In genomic region chr1:17032741-17033140, GRCh38 we compare ENCODE assay signal across 16 cellular contexts. TPM values are rescaled to one million over a fixed set of nuclear protein-coding genes. Genes with fewer than 3 reads are reported as not detected.
DNase-seq lines count a peak whose midpoint lies in the region; TF ChIP-seq lines count a peak whose summit lies in the region.
"Had no signal": no experiment of that assay in that cellular context is flagged by ENCODE, and none has a peak within 500 bp of the region (broad histone marks: within the 10 kb centered on the region; RNA-seq: fewer than 3 reads in every experiment).

No MANE protein-coding gene starts in this region.

- H3K4me1 Mint-ChIP-seq in activated T-cell treated with anti-CD3 and anti-CD28 coated beads, Interleukin-2, amount 50 U/mL, for 24 hours (ENCODE audit: low read depth) = no peaks in the 10 kb centered on the region

- H3K27me3 Mint-ChIP-seq in activated T-cell treated with anti-CD3 and anti-CD28 coated beads, Interleukin-2, amount 50 U/mL, for 24 hours = no peaks in the 10 kb centered on the region
- H3K27me3 Mint-ChIP-seq: CD4-positive, alpha-beta T cell had no signal

- no peak overlapping the region for H3K27ac Mint-ChIP-seq in activated T-cell treated with anti-CD3 and anti-CD28 coated beads, Interleukin-2, amount 50 U/mL, for 24 hours
- H3K27ac Mint-ChIP-seq: CD4-positive, alpha-beta T cell had no signal

- H3K4me3 ChIP-seq in AG04450 (ENCODE audit: low read depth, low read length) (no peak overlapping the region), choroid plexus epithelial cell (ENCODE audit: low read depth, low read length) (no peak overlapping the region), fibroblast of villous mesenchyme (ENCODE audit: low read depth, low read length) (no peak overlapping the region)
- H3K4me3 ChIP-seq: GM12878, GM23248, K562 had no signal

- DNase-seq in AG04450 (ENCODE audit: low read depth, low spot score) (no peak), AG20443 (ENCODE audit: low spot score) (peak; percentile 10), choroid plexus epithelial cell (ENCODE audit: low read depth) (peak; percentile 32), fibroblast of villous mesenchyme (ENCODE audit: low read depth) (peak; percentile 31), AML-193 (lab: John Stamatoyannopoulos, UW) (no peak), amygdala (lab: John Stamatoyannopoulos, UW) (no peak)
- DNase-seq in activated T-cell treated with anti-CD3 and anti-CD28 coated beads, Interleukin-2, amount 50 U/mL, for 24 hours = no peak
- DNase-seq: ACHN; C1 segment of cervical spinal cord; Calu3; CD4-positive, alpha-beta T cell; DMS 273 treated with DMSO at 0.1 percent for 48 hours; GM23248 had no signal

- CTCF ChIA-PET in AG04450 (lab: Charles Lee) = interaction anchor here (1.9 to 2.0 kb wide), 2 partner anchors 13 to 81 kb away, joined by 7 to 14 read pairs; no protein-coding TSS in a partner anchor

- peaks cover 81% of the 10 kb centered on the region for H3K36me3 Mint-ChIP-seq in activated T-cell treated with anti-CD3 and anti-CD28 coated beads, Interleukin-2, amount 50 U/mL, for 24 hours (ENCODE audit: low read depth)

- no peaks in the 10 kb centered on the region for H3K9me3 ChIP-seq in AG04450 (ENCODE audit: control insufficient read depth, insufficient read depth, low read length)

- H3K9me3 Mint-ChIP-seq in activated T-cell treated with anti-CD3 and anti-CD28 coated beads, Interleukin-2, amount 50 U/mL, for 24 hours = no peaks in the 10 kb centered on the region
- H3K9me3 Mint-ChIP-seq: CD4-positive, alpha-beta T cell had no signal

- H3K27ac ChIP-seq in AG04450 (ENCODE audit: low read depth, low read length) = peak overlapping the region; percentile 24
- H3K27ac ChIP-seq: GM23248 had no signal

- POLR2A ChIA-PET in AG04450 (lab: Yijun Ruan, JAX) = no interaction called here

- H3K27me3 ChIP-seq in AG04450 (ENCODE audit: control insufficient read depth, insufficient read depth, low read length) = no peaks in the 10 kb centered on the region

- no peak overlapping the region for H3K4me3 Mint-ChIP-seq in activated T-cell treated with anti-CD3 and anti-CD28 coated beads, Interleukin-2, amount 50 U/mL, for 24 hours
- H3K4me3 Mint-ChIP-seq: CD4-positive, alpha-beta T cell had no signal

- TF ChIP-seq CTCF in AG04450 (IDR thresholded peaks at IDR 0.05; ENCODE audit: low read depth, low read length) (no peak), choroid plexus epithelial cell (conservative IDR thresholded peaks at IDR 0.05; ENCODE audit: low read depth, low read length) (no peak), fibroblast of villous mesenchyme (IDR thresholded peaks at IDR 0.05; ENCODE audit: insufficient read depth, low read depth, low read length) (no peak)

RNA-seq across cellular contexts. Expression of gene ATP13A2, which starts 21.0 kb away (rescaled TPM):
- 5.6 and 8.8 TPM in 2 replicates for polyA plus RNA-seq in AG04450 (2011; rRNA removed)
- 15.3 and 20.8 TPM in 2 replicates for polyA minus RNA-seq in AG04450 (2011; rRNA and poly(A)+ RNA removed)
- 40.2 and 42.2 TPM in 2 replicates for total RNA-seq in fibroblast of villous mesenchyme

RNA-seq across cellular contexts. Expression of gene SDHB, which starts 21.1 kb away (rescaled TPM):
- polyA plus RNA-seq in AG04450 (2011; rRNA removed) = 206 and 232 TPM in 2 replicates
- 56.3 and 102 TPM in 2 replicates for polyA minus RNA-seq in AG04450 (2011; rRNA and poly(A)+ RNA removed)
- 123 and 129 TPM in 2 replicates for total RNA-seq in fibroblast of villous mesenchyme

RNA-seq across cellular contexts. Expression of gene MFAP2, which starts 52.3 kb away (rescaled TPM):
- 30.9 and 43.9 TPM in 2 replicates for polyA plus RNA-seq in AG04450 (2011; rRNA removed)
- polyA minus RNA-seq in AG04450 (2011; rRNA and poly(A)+ RNA removed) = 31.1 and 59.2 TPM in 2 replicates
- 33.2 and 70.2 TPM in 2 replicates for total RNA-seq in fibroblast of villous mesenchyme
- total RNA-seq: A172; CD4-positive, alpha-beta T cell; GM12878; K562 had no signal
- polyA plus RNA-seq: K562 had no signal

Comparison
In these comparisons a context has a peak if more than half of its experiments do, and no peak if none do; other contexts are left out.
1. DNase-seq: peak in AG20443 (single experiment), choroid plexus epithelial cell (single experiment) and fibroblast of villous mesenchyme (single experiment); none in AG04450 (single experiment), AML-193 (0 of 2), activated T-cell treated with anti-CD3 and anti-CD28 coated beads, Interleukin-2, amount 50 U/mL, for 24 hours (single experiment) and amygdala (0 of 56).